ENCODE assay signal across 26 cellular contexts in genomic region chr5:56335212-56335611, GRCh38.
"Had no signal": no experiment of that assay in that cellular context is flagged by ENCODE, and none has a peak within 500 bp of the region (broad histone marks: within the 10 kb centered on the region; RNA-seq: fewer than 3 reads in every experiment).

No MANE protein-coding gene starts in this region.

- H3K4me3 ChIP-seq: coronary artery, gastrocnemius medialis, heart left ventricle, hepatocyte, left lung, neural progenitor cell, prostate gland, right atrium auricular region, smooth muscle cell, stomach, thyroid gland, vagina had no signal

- DNase-seq: dermis blood vessel endothelial cell; effector memory CD8-positive, alpha-beta T cell; gastrocnemius medialis; heart left ventricle; left cardiac atrium; left lung; mesendoderm; midbrain; naive thymus-derived CD4-positive, alpha-beta T cell; stimulated activated CD4-positive, alpha-beta T cell treated with anti-CD3 and anti-CD28 coated beads, Interleukin-12 subunit alpha, Interleukin-12 subunit beta, amount 100 ng/mL, for 4 hours; stimulated activated CD4-positive, alpha-beta T cell treated with anti-CD3 and anti-CD28 coated beads, Interleukin-1b, Interleukin-23, amount 100 ng/mL, for 48 hours; stimulated activated CD4-positive, alpha-beta T cell treated with anti-CD3 and anti-CD28 coated beads, Interleukin-4, amount 100 ng/mL, for 1 hour; stimulated activated CD8-positive, alpha-beta memory T cell treated with anti-CD3 and anti-CD28 coated beads, Interleukin-4, amount 100 ng/mL, for 48 hours; stimulated activated naive CD4-positive, alpha-beta T cell treated with Interleukin-2 at 50 U/mL for 16 hours; stomach; thyroid gland; trophoblast cell had no signal

- H3K36me3 ChIP-seq: gastrocnemius medialis, heart left ventricle, left lung, neural progenitor cell, prostate gland, right atrium auricular region, stomach, thyroid gland, vagina had no signal

- H3K27me3 ChIP-seq: gastrocnemius medialis, heart left ventricle, hepatocyte, left lung, neural progenitor cell, right atrium auricular region, stomach, thyroid gland, vagina had no signal

- H3K27ac Mint-ChIP-seq: effector memory CD8-positive, alpha-beta T cell; naive thymus-derived CD4-positive, alpha-beta T cell; nephron; neural progenitor cell had no signal

- H3K9me3 ChIP-seq: gastrocnemius medialis, prostate gland, thyroid gland, vagina had no signal

- H3K4me1 Mint-ChIP-seq: neural progenitor cell had no signal

- H3K4me1 ChIP-seq: gastrocnemius medialis, left lung, neural progenitor cell, prostate gland, stomach, vagina had no signal

- H3K27me3 Mint-ChIP-seq: naive thymus-derived CD4-positive, alpha-beta T cell had no signal

- H3K27ac ChIP-seq: coronary artery, gastrocnemius medialis, heart left ventricle, hepatocyte, left lung, neural progenitor cell, prostate gland, right atrium auricular region, stomach, thyroid gland, vagina had no signal

- H3K4me3 Mint-ChIP-seq: effector memory CD8-positive, alpha-beta T cell; naive thymus-derived CD4-positive, alpha-beta T cell; nephron; neural progenitor cell had no signal

- ATAC-seq: effector memory CD8-positive, alpha-beta T cell; gastrocnemius medialis; heart left ventricle; left cardiac atrium; left lung; naive thymus-derived CD4-positive, alpha-beta T cell; sciatic nerve had no signal
